15 cellular contexts compared by ENCODE assay signal in the genomic region with DNA sequence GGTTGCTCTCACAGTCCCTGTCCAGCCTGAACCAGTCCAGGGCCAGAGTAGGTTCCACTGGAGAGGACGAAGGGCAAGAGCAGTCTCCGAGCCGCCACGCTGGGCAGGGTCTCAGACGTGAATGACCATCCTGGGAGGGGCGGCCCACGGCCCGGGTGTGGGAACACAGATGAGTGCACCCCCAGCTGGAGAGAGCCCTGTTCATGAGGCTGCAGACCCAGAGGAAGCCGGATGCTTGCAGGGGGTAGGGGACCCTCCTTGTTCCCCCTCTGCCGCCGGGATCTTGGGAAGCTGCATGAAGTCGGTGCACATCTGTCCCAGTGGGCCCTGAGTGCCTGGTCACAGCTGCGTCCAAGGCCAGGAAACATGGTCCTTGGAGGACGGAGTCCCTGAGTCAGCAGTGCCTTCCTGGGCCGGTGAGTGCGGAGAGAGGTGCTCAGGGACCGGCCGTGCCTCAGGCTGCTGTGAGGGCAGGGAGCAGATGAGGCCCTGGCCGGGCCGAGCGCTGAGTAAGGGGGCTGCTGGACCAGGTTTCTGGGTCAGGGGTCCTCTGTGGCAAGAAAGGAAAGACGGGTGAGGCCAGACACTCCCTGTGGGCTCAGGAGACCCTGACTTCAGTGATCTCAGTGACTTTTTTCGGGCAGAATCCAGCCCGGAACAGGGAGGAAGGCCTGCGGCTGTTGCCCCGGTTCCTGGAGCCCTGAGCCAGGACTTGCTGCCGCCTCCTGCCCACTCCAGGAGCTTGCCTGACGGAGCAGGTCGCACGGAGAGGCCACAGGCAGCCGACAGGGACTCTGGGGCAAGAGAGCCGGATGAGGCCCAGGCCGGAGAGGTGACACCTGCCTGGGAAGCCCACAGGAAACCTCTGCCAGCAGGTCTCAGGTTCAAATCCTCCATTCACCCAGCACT.
"Had no signal": no experiment of that assay in that cellular context is flagged by ENCODE, and none has a peak within 500 bp of the region (broad histone marks: within the 10 kb centered on the region; RNA-seq: fewer than 3 reads in every experiment).

No MANE protein-coding gene starts in this region.

- H3K27ac ChIP-seq: ascending aorta, gastrocnemius medialis, psoas muscle had no signal

- H3K27me3 Mint-ChIP-seq: activated naive CD8-positive, alpha-beta T cell treated with anti-CD3 and anti-CD28 coated beads, Interleukin-2, amount 50 U/mL, for 24 hours had no signal

- H3K9me3 Mint-ChIP-seq: activated naive CD8-positive, alpha-beta T cell treated with anti-CD3 and anti-CD28 coated beads, Interleukin-2, amount 50 U/mL, for 24 hours; natural killer cell had no signal

- H3K36me3 Mint-ChIP-seq: natural killer cell had no signal

- H3K4me3 Mint-ChIP-seq: activated naive CD8-positive, alpha-beta T cell treated with anti-CD3 and anti-CD28 coated beads, Interleukin-2, amount 50 U/mL, for 24 hours; natural killer cell had no signal

- H3K4me1 ChIP-seq: ascending aorta, psoas muscle had no signal

- H3K27me3 ChIP-seq: ascending aorta, gastrocnemius medialis, stomach had no signal

- H3K4me1 Mint-ChIP-seq: activated naive CD8-positive, alpha-beta T cell treated with anti-CD3 and anti-CD28 coated beads, Interleukin-2, amount 50 U/mL, for 24 hours; natural killer cell had no signal

- DNase-seq: activated CD4-positive, alpha-beta T cell treated with anti-CD3 and anti-CD28 coated beads, Interleukin-2, amount 50 U/mL, for 1 hour; activated CD8-positive, alpha-beta memory T cell treated with anti-CD3 and anti-CD28 coated beads for 24 hours; activated naive CD4-positive, alpha-beta T cell; activated naive CD8-positive, alpha-beta T cell treated with anti-CD3 and anti-CD28 coated beads, Interleukin-2, amount 50 U/mL, for 24 hours; dermis blood vessel endothelial cell; gastrocnemius medialis; islet precursor cell; mammary epithelial cell; natural killer cell; psoas muscle; stomach had no signal

- H3K27ac Mint-ChIP-seq: activated naive CD8-positive, alpha-beta T cell treated with anti-CD3 and anti-CD28 coated beads, Interleukin-2, amount 50 U/mL, for 24 hours; natural killer cell had no signal

- H3K4me3 ChIP-seq: ascending aorta, gastrocnemius medialis, psoas muscle had no signal

- H3K9me3 ChIP-seq: ascending aorta, gastrocnemius medialis, psoas muscle, stomach had no signal

- ATAC-seq: activated CD4-positive, CD25-positive, alpha-beta regulatory T cell treated with anti-CD3 and anti-CD28 coated beads, Interleukin-2, amount 50 U/mL, for 24 hours; activated naive CD8-positive, alpha-beta T cell treated with anti-CD3 and anti-CD28 coated beads, Interleukin-2, amount 50 U/mL, for 24 hours; gastrocnemius medialis; left lobe of liver; natural killer cell; psoas muscle; sciatic nerve had no signal
